ENCODE assay signal across 16 cellular contexts in the genomic region with DNA sequence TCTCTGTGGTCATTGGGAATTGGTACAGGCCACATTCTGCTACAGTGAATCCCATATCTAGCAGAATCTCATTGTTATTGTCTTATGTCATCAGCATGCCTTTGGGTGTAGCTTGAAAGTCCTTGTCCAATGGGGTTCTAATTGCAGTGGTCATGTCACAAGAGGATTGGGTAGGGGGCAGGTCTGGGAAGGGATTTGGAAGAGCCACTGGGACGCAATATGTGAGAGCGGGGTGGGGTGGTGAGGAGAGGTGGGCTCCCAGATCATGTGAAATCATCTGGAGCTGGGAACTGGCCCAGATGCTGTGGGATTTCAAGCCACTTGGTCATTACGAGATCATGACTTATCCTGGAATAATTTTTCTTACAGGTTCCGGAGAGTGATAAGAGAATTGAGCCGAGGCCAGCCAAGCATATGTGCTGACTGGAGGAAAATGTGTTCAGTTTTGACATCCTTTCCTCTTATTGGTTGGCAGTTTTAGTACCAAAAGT. TPM values are rescaled to one million over a fixed set of nuclear protein-coding genes. Genes with fewer than 3 reads are reported as not detected.
A peak's percentile ranks its signal among the peaks of the same experiment; 100 is the strongest.
DNase-seq lines count a peak whose midpoint lies in the region; ATAC-seq, FAIRE-seq and TF ChIP-seq lines count a peak whose summit lies in the region.
"Had no signal": no experiment of that assay in that cellular context is flagged by ENCODE, and none has a peak within 500 bp of the region (broad histone marks: within the 10 kb centered on the region; RNA-seq: fewer than 3 reads in every experiment).

No MANE protein-coding gene starts in this region.

- H3K4me2 ChIP-seq in K562 (ENCODE audit: insufficient read depth, low read length): no peak overlapping the region

- no peak for ATAC-seq in K562
- ATAC-seq in HG03354 (IDR thresholded peaks at IDR 0.05; ENCODE audit: poor library complexity, severe bottlenecking, unreplicated experiment): no peak
- no peak for ATAC-seq in activated T-helper 17 cell treated with anti-CD3 and anti-CD28 coated beads, Interleukin-2, amount 50 U/mL, for 72 hours (replicated peaks)
- ATAC-seq: effector memory CD8-positive, alpha-beta T cell had no signal

- no peak overlapping the region for H3K27ac ChIP-seq in K562 (ENCODE audit: extremely low read depth, low read depth, low read length)
- H3K27ac ChIP-seq in mesodermal cell (ENCODE audit: low read depth, low read length, severe bottlenecking): peak overlapping the region; percentile 55
- H3K27ac ChIP-seq: SK-N-MC had no signal

- no peaks in the 10 kb centered on the region for H3K9me3 Mint-ChIP-seq in activated T-helper 17 cell treated with anti-CD3 and anti-CD28 coated beads, Interleukin-2, amount 50 U/mL, for 72 hours
- H3K9me3 Mint-ChIP-seq: effector memory CD8-positive, alpha-beta T cell; IgD-negative memory B cell; WTC11 had no signal

- 6% methylated on average over 5 of the region's 5 CpGs for WGBS in K562 (ENCODE audit: insufficient coverage, low coverage, missing lambda C conversion rate)
- 96 to 98% methylated on average over 5 of the region's 5 CpGs for WGBS in mesodermal cell (ENCODE audit: insufficient coverage in 2 of 2), 2 experiments

- peaks cover 60 to 72% of the 10 kb centered on the region in 2 experiments for H3K27me3 ChIP-seq in K562 (ENCODE audit: control insufficient read depth in 2 of 2, insufficient read depth in 2 of 2, low read length in 2 of 2)
- H3K27me3 ChIP-seq: BE2C had no signal

- H3K4me3 Mint-ChIP-seq in activated T-helper 17 cell treated with anti-CD3 and anti-CD28 coated beads, Interleukin-2, amount 50 U/mL, for 72 hours: no peak overlapping the region
- H3K4me3 Mint-ChIP-seq: effector memory CD8-positive, alpha-beta T cell; IgD-negative memory B cell; WTC11 had no signal

- POLR2A ChIA-PET in K562 (lab: Yijun Ruan, JAX): interaction anchor here (0.6 to 0.8 kb wide), 2 partner anchors 10 to 1295 kb away, joined by 3 to 5 read pairs; no protein-coding TSS in a partner anchor

- intact Hi-C loops in K562 (cut with micrococcal nuclease): no loop called here

- H3K36me3 Mint-ChIP-seq in activated T-helper 17 cell treated with anti-CD3 and anti-CD28 coated beads, Interleukin-2, amount 50 U/mL, for 72 hours (ENCODE audit: low read depth): no peaks in the 10 kb centered on the region
- H3K36me3 Mint-ChIP-seq: IgD-negative memory B cell, WTC11 had no signal

- TF ChIP-seq RAD21 in K562 (CRISPR knock-in tag; conservative IDR thresholded peaks at IDR 0.05 in 1 of 2, IDR thresholded peaks at IDR 0.05 in 1 of 2): no peak

- H3K4me1 Mint-ChIP-seq in activated T-helper 17 cell treated with anti-CD3 and anti-CD28 coated beads, Interleukin-2, amount 50 U/mL, for 72 hours: peaks cover under 1% of the 10 kb centered on the region
- H3K4me1 Mint-ChIP-seq: IgD-negative memory B cell had no signal

- H3K9me3 ChIP-seq in K562 (replicated peaks; ENCODE audit: control insufficient read depth, insufficient read depth, low read depth, low read length) (no peaks in the 10 kb centered on the region), mesodermal cell (ENCODE audit: control insufficient read depth, low read length) (no peaks in the 10 kb centered on the region)
- H3K9me3 ChIP-seq: BE2C had no signal

- BruUV-seq in K562 (replicated peaks; lab: Mats Ljungman, UMichigan): no TSS peak

- TF ChIP-seq CTCF in AG10803 (conservative IDR thresholded peaks at IDR 0.05; ENCODE audit: low read length): no peak
- no peak for TF ChIP-seq CTCF in K562 (IDR thresholded peaks at IDR 0.05 in 2 of 3, conservative IDR thresholded peaks at IDR 0.05 in 1 of 3; ENCODE audit: insufficient read depth in 2 of 3, low read depth in 1 of 3, low read length in 3 of 3)

- H2AFZ ChIP-seq in K562 (ENCODE audit: low read depth, low read length): no peak overlapping the region

- no peaks in the 10 kb centered on the region for H3K79me2 ChIP-seq in K562 (ENCODE audit: control insufficient read depth, insufficient read depth, low read length)

- TF ChIP-seq POLR2A in K562 (conservative IDR thresholded peaks at IDR 0.05): no peak

- FAIRE-seq in K562 (lab: Jason Lieb, UNC): no peak

- no peaks in the 10 kb centered on the region for H3K27me3 Mint-ChIP-seq in activated T-helper 17 cell treated with anti-CD3 and anti-CD28 coated beads, Interleukin-2, amount 50 U/mL, for 72 hours

- no peaks in the 10 kb centered on the region for H4K20me1 ChIP-seq in K562 (replicated peaks; ENCODE audit: control insufficient read depth, insufficient read depth, low read length)

- TF ChIP-seq EP300 in K562 (IDR thresholded peaks at IDR 0.05; ENCODE audit: low read length): no peak

- H3K4me1 ChIP-seq in K562 (replicated peaks in 1 of 2; ENCODE audit: control insufficient read depth in 2 of 2, insufficient read depth in 2 of 2, low read length in 2 of 2): no peaks in the 10 kb centered on the region; a peak in 1 of 5 replicates
- H3K4me1 ChIP-seq in mesodermal cell (ENCODE audit: control insufficient read depth, insufficient read depth, low read length, poor library complexity, severe bottlenecking): peaks cover 27% of the 10 kb centered on the region
- H3K4me1 ChIP-seq: BE2C had no signal

- H3K36me3 ChIP-seq in K562 (ENCODE audit: control insufficient read depth, insufficient read depth, low read length) (no peaks in the 10 kb centered on the region), mesodermal cell (ENCODE audit: control insufficient read depth, insufficient read depth, low read length) (peaks cover 33% of the 10 kb centered on the region)
- H3K36me3 ChIP-seq: BE2C had no signal

- CTCF ChIA-PET in K562 (lab: Yijun Ruan, JAX; ENCODE audit: low intra/inter-chr PET ratio): no interaction called here

- DNase-seq in AG10803 (ENCODE audit: low read depth) (peak; percentile 72), HS-5 (ENCODE audit: low read depth) (peak; percentile 92), K562 (ENCODE audit: extremely low read depth in 1 of 4, low spot score in 3 of 4) (no peak), NCI-H345 (lab: John Stamatoyannopoulos, UW) (no peak), NCI-H2081 treated with DMSO at 0.1 percent for 48 hours (lab: John Stamatoyannopoulos, UW) (no peak)
- DNase-seq: BE2C; effector memory CD8-positive, alpha-beta T cell; hippocampal formation; NCI-H1694; NCI-H69 had no signal

- no peak overlapping the region for H3K4me3 ChIP-seq in AG10803 (ENCODE audit: low read length)
- no peak overlapping the region for H3K4me3 ChIP-seq in K562
- H3K4me3 ChIP-seq in mesodermal cell (ENCODE audit: extremely low read depth, insufficient read depth, low read length, poor library complexity, severe bottlenecking): no peak overlapping the region
- H3K4me3 ChIP-seq: SK-N-MC had no signal

- H3K9me1 ChIP-seq in K562 (ENCODE audit: control insufficient read depth, insufficient read depth, low read length): no peaks in the 10 kb centered on the region

- no peak overlapping the region for H3K27ac Mint-ChIP-seq in activated T-helper 17 cell treated with anti-CD3 and anti-CD28 coated beads, Interleukin-2, amount 50 U/mL, for 72 hours
- H3K27ac Mint-ChIP-seq: effector memory CD8-positive, alpha-beta T cell; IgD-negative memory B cell had no signal

- no peak overlapping the region for H3K9ac ChIP-seq in K562 (ENCODE audit: insufficient read depth in 1 of 2, low read depth in 2 of 2, low read length in 2 of 2)

- in situ Hi-C loops in K562 (cut with MboI): no loop called here

TF ChIP-seq in K562, 482 proteins besides CTCF, POLR2A, EP300 and RAD21 (continues in another document):
- peak; percentile 54; the same call in 1 of the 2 replicates for TF ChIP-seq C11orf30 (IDR thresholded peaks at IDR 0.05; ENCODE audit: low read depth)
- TF ChIP-seq RCOR1 (IDR thresholded peaks at IDR 0.05; ENCODE audit: borderline replicate concordance in 1 of 2, low read depth in 2 of 2, low read length in 2 of 2): no peak
- no peak for TF ChIP-seq MCM7 (IDR thresholded peaks at IDR 0.05)
- TF ChIP-seq RBM25 (IDR thresholded peaks at IDR 0.05; ENCODE audit: low read depth, low read length, severe bottlenecking): no peak
- no peak for TF ChIP-seq ZNF77 (CRISPR knock-in tag; IDR thresholded peaks at IDR 0.05)
- peak; percentile 71 for TF ChIP-seq ZNF316 (IDR thresholded peaks at IDR 0.05)
- no peak for TF ChIP-seq RB1 (IDR thresholded peaks at IDR 0.05; ENCODE audit: low read depth)
- peak; percentile 65 for TF ChIP-seq MAFG (tag; conservative IDR thresholded peaks at IDR 0.05)

RNA-seq across cellular contexts. Expression of a gene that starts 16.3 kb away (rescaled TPM):
- total RNA-seq in K562 (2011; cell fraction: chromatin; rRNA removed; ENCODE audit: low replicate concordance): 0.93 and 1.5 TPM in 2 replicates
- total RNA-seq in K562 (2011; cell fraction: nucleolus; rRNA removed): 0.67 and 0.79 TPM in 2 replicates
- total RNA-seq in K562 (2011; cell fraction: nucleoplasm; rRNA removed): 0.88 and 2.1 TPM in 2 replicates
- 0.14 and 1.3 TPM in 2 replicates for total RNA-seq in K562 (2014; rRNA removed)
- 0.95 and 1.1 TPM in 2 replicates for total RNA-seq in K562 (2014; rRNA removed; fragmentation: Illumina TruSeq; extraction: Trizol)
- total RNA-seq in K562 (2015; rRNA removed; fragmentation: Illumina TruSeq; extraction: Trizol): 0.43 and 0.94 TPM in 2 replicates
- 0.83 and 1.8 TPM in 2 replicates for total RNA-seq in K562 (2021)
- 0.14 and 1.1 TPM in 2 replicates for polyA plus RNA-seq in K562 (2011; rRNA removed)
- polyA plus RNA-seq in K562 (2011; cell fraction: cytosol; rRNA removed): 0.24 and 0.53 TPM in 2 replicates
- polyA plus RNA-seq in K562 (2011; cell fraction: nucleus; rRNA removed): 0.55 and 1.3 TPM in 2 replicates
- polyA plus RNA-seq in K562 (2012): 1.1 and 4.9 TPM in 2 replicates
- polyA plus RNA-seq in K562 (2014; fragmentation: Illumina TruSeq; extraction: Trizol): 0.39 and 0.83 TPM in 2 replicates
- polyA plus RNA-seq in K562 (2014; fragmentation: Nextera tagmentation; extraction: Ambion mirVana): under 1 TPM; 0.79 to 0.98 TPM
- polyA plus RNA-seq in K562 (2014; rRNA removed): 0.22 and 0.70 TPM in 2 replicates
- polyA minus RNA-seq in K562 (2011; rRNA and poly(A)+ RNA removed): 0.36 and 0.56 TPM in 2 replicates
- polyA minus RNA-seq in K562 (2011; cell fraction: cytosol; rRNA and poly(A)+ RNA removed): 1.5 TPM in 1 of 2 replicates, not detected in the other
- 1.5 and 2.7 TPM in 2 replicates for polyA minus RNA-seq in K562 (2011; cell fraction: nucleus; rRNA and poly(A)+ RNA removed)
- polyA plus RNA-seq in mesodermal cell (2013, experiment 1 of 2): 9.1 TPM
- 13.0 TPM for polyA plus RNA-seq in mesodermal cell (2013, experiment 2 of 2)
- 1 to 10 TPM; 1.4 to 3.0 TPM for total RNA-seq in activated T-helper 17 cell treated with anti-CD3 and anti-CD28 coated beads, Interleukin-2, amount 50 U/mL, for 72 hours

Comparison
In these comparisons a context has a peak if more than half of its experiments do, and no peak if none do; other contexts are left out.
1. DNase-seq: peak in AG10803 (single experiment) and HS-5 (single experiment); none in K562 (0 of 4), NCI-H345 (single experiment) and NCI-H2081 treated with DMSO at 0.1 percent for 48 hours (single experiment).